26 cellular contexts compared by ENCODE assay signal in the genomic region with DNA sequence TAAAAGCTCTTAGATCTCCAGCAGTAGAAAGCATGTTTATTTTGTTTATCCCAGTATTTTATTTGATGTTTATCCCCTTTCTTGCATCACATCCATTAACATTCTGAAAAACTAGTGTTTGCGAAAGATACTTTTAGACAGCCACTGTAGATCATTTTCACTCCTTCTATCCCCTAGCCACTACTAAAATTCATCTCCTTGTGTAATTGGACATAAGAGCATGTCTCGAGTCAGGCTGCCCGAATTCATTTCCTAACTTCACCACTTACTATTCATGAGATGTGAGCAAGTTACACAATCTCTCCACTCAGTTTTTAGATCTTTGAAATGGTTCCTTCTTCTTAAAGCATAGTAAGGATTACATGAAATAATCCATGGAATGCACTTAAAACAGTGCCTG.
"Had no signal": no experiment of that assay in that cellular context is flagged by ENCODE, and none has a peak within 500 bp of the region (broad histone marks: within the 10 kb centered on the region; RNA-seq: fewer than 3 reads in every experiment).

No MANE protein-coding gene starts in this region.

- FAIRE-seq: keratinocyte, small intestine had no signal

- H3K4me1 Mint-ChIP-seq: naive B cell; natural killer cell; nephron progenitor cell; neural progenitor cell; stimulated activated memory B cell treated with anti-CD40 and anti-IgM and Interleukin-4, amounts not matched to agents 10 μg/mL and 1 μg/mL and 100 μg/mL, for 72 hours; stimulated activated naive CD8-positive, alpha-beta T cell treated with anti-CD3 and anti-CD28 coated beads, Interleukin-15, amount 100 ng/mL, for 72 hours had no signal

- DNase-seq: hippocampal formation; left colon; left ventricle myocardium inferior; mesendoderm; naive B cell; natural killer cell; nephron progenitor cell; occipital lobe; right lobe of liver; small intestine; spleen; stimulated activated CD4-positive, alpha-beta T cell treated with anti-CD3 and anti-CD28 coated beads, Interleukin-2, amount 100 ng/mL, for 48 hours; stimulated activated CD4-positive, alpha-beta T cell treated with anti-CD3 and anti-CD28 coated beads, Interleukin-4, amount 100 ng/mL, for 4 hours; stimulated activated CD8-positive, alpha-beta memory T cell treated with anti-CD3 and anti-CD28 coated beads, Interleukin-4, amount 100 ng/mL, for 48 hours; stimulated activated naive CD4-positive, alpha-beta T cell treated with Interleukin-2 at 50 U/mL for 16 hours; stimulated activated naive CD8-positive, alpha-beta T cell treated with anti-CD3 and anti-CD28 coated beads, Interleukin-15, amount 100 ng/mL, for 72 hours; substantia nigra; uterus had no signal

- H3K27me3 Mint-ChIP-seq: stimulated activated naive CD8-positive, alpha-beta T cell treated with anti-CD3 and anti-CD28 coated beads, Interleukin-15, amount 100 ng/mL, for 72 hours; type B pancreatic cell had no signal

- H3K9me3 Mint-ChIP-seq: neural progenitor cell, type B pancreatic cell had no signal

- H3K4me3 Mint-ChIP-seq: mesothelial cell of epicardium; naive B cell; natural killer cell; nephron progenitor cell; neural progenitor cell; stimulated activated memory B cell treated with anti-CD40 and anti-IgM and Interleukin-4, amounts not matched to agents 10 μg/mL and 1 μg/mL and 100 μg/mL, for 72 hours; stimulated activated naive CD8-positive, alpha-beta T cell treated with anti-CD3 and anti-CD28 coated beads, Interleukin-15, amount 100 ng/mL, for 72 hours; type B pancreatic cell had no signal

- H3K36me3 Mint-ChIP-seq: mesothelial cell of epicardium; naive B cell; natural killer cell; neural progenitor cell; stimulated activated memory B cell treated with anti-CD40 and anti-IgM and Interleukin-4, amounts not matched to agents 10 μg/mL and 1 μg/mL and 100 μg/mL, for 72 hours; type B pancreatic cell had no signal

- H3K4me3 ChIP-seq: left ventricle myocardium inferior, lung, neural progenitor cell, right atrium auricular region, right lobe of liver, spleen, tibial nerve, uterus had no signal

- H3K27ac Mint-ChIP-seq: mesothelial cell of epicardium; naive B cell; natural killer cell; nephron progenitor cell; neural progenitor cell; stimulated activated memory B cell treated with anti-CD40 and anti-IgM and Interleukin-4, amounts not matched to agents 10 μg/mL and 1 μg/mL and 100 μg/mL, for 72 hours; stimulated activated naive CD8-positive, alpha-beta T cell treated with anti-CD3 and anti-CD28 coated beads, Interleukin-15, amount 100 ng/mL, for 72 hours; type B pancreatic cell had no signal

- ATAC-seq: left colon; natural killer cell; right lobe of liver; stimulated activated memory B cell treated with anti-CD40 and anti-IgM and Interleukin-4, amounts not matched to agents 10 μg/mL and 1 μg/mL and 100 μg/mL, for 72 hours; stimulated activated naive CD8-positive, alpha-beta T cell treated with anti-CD3 and anti-CD28 coated beads, Interleukin-15, amount 100 ng/mL, for 72 hours had no signal
